In the genomic region with DNA sequence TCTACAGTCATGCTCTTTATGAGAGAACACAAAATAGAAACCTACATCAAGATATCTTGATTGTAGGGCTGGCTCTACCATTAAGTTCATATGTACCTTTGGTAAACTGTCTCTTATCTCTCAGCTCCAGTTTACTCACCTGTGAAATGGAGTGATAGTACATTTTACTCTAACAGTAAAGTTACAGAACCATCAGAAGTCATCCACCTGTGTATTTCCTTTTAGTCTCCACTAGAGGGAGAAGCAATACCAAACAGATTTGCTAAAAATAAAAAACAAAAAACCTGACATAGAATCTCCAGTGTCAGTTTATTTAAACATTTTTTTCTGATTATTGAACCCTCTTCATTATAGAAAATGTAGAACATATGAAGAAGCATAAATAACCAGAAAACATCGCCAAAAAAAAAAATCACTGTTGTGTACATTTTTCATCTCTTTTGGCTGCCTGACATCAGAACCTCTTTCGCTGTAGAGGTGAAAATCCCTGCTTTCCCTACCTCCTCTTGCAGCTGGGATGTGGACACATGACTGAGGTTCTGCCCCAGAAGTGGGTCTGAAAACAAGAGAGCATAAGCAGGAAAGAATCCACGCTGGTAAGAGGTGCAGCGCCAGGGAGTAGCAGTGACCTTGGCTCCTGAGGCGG, we compare ENCODE assay signal across 10 cellular contexts. TPM values are rescaled to one million over a fixed set of nuclear protein-coding genes. Genes with fewer than 3 reads are reported as not detected.
DNase-seq lines count a peak whose midpoint lies in the region; ATAC-seq and TF ChIP-seq lines count a peak whose summit lies in the region.
"Had no signal": no experiment of that assay in that cellular context is flagged by ENCODE, and none has a peak within 500 bp of the region (broad histone marks: within the 10 kb centered on the region; RNA-seq: fewer than 3 reads in every experiment).

No MANE protein-coding gene starts in this region.

- H3K9me3 ChIP-seq in body of pancreas (no peaks in the 10 kb centered on the region), mucosa of descending colon (no peaks in the 10 kb centered on the region)

- H3K27me3 ChIP-seq in body of pancreas, result no peaks in the 10 kb centered on the region

- DNase-seq in GM03348 (ENCODE audit: low spot score) (peak; percentile 37), Kasumi-1 (lab: John Stamatoyannopoulos, UW) (peak; percentile 42 to 52), body of pancreas (no peak), mucosa of descending colon (no peak)
- DNase-seq in stimulated activated naive CD4-positive, alpha-beta T cell treated with Interleukin-2 at 50 U/mL for 16 hours (lab: John Stamatoyannopoulos, UW), result no peak
- no peak for DNase-seq in activated naive CD4-positive, alpha-beta T cell treated with Interleukin-2 at 50 U/mL for 16 hours
- no peak for DNase-seq in activated effector memory CD4-positive, alpha-beta T cell treated with anti-CD3 and anti-CD28 coated beads, Interleukin-2, amount 50 U/mL, for 16 hours

- WGBS in body of pancreas, 2 donors, result 49 to 50% methylated on average over 5 of the region's 5 CpGs

- H3K4me1 ChIP-seq in body of pancreas (no peaks in the 10 kb centered on the region), mucosa of descending colon (ENCODE audit: low read depth) (no peaks in the 10 kb centered on the region)

- no peak for ATAC-seq in body of pancreas
- peak; percentile 67 for ATAC-seq in mucosa of descending colon
- no peak for ATAC-seq in HG03469 (IDR thresholded peaks at IDR 0.05; ENCODE audit: unreplicated experiment)

- H3K27ac ChIP-seq in body of pancreas, result no peak overlapping the region

- peak in 6 of 7 experiments; percentile 50 to 71 (median 56) for TF ChIP-seq CTCF in body of pancreas (IDR thresholded peaks at IDR 0.05)
- no peak for TF ChIP-seq CTCF in mucosa of descending colon (IDR thresholded peaks at IDR 0.05)

- H3K36me3 ChIP-seq in body of pancreas (replicated peaks in 1 of 2; ENCODE audit: insufficient read depth in 1 of 2, low read depth in 2 of 2) (no peaks in the 10 kb centered on the region), mucosa of descending colon (ENCODE audit: low read depth) (no peaks in the 10 kb centered on the region)

- TF ChIP-seq POLR2A in body of pancreas (IDR thresholded peaks at IDR 0.05), result no peak

- H3K4me3 ChIP-seq in body of pancreas (no peak overlapping the region), mucosa of descending colon (no peak overlapping the region)

- intact Hi-C loops in body of pancreas (cut with DNase I), result no loop called here
- intact Hi-C loops in mucosa of descending colon (cut with DNase I, micrococcal nuclease), result no loop called here

RNA-seq across cellular contexts. Expression of a gene that starts 48.7 kb away (rescaled TPM):
- total RNA-seq in body of pancreas (1 to 10 TPM; 5.4 to 9.2 TPM), mucosa of descending colon (under 1 TPM; 0.19 to 0.52 (median 0.41) TPM)
- total RNA-seq: glomerular endothelial cell, subcutaneous adipose tissue had no signal

Comparison
In these comparisons a context has a peak if more than half of its experiments do, and no peak if none do; other contexts are left out.
1. DNase-seq: peak in GM03348 (single experiment) and Kasumi-1 (2 of 2); none in body of pancreas (0 of 4), mucosa of descending colon (0 of 3), stimulated activated naive CD4-positive, alpha-beta T cell treated with Interleukin-2 at 50 U/mL for 16 hours (single experiment), activated naive CD4-positive, alpha-beta T cell treated with Interleukin-2 at 50 U/mL for 16 hours (single experiment) and activated effector memory CD4-positive, alpha-beta T cell treated with anti-CD3 and anti-CD28 coated beads, Interleukin-2, amount 50 U/mL, for 16 hours (single experiment).
2. RNA of a gene that starts 48.7 kb away (total RNA-seq): 5.4 to 9.2 TPM in body of pancreas; 0.19 to 0.52 TPM in mucosa of descending colon; every median in the first group is over 4 times any median in the second.